9 cellular contexts compared by ENCODE assay signal in genomic region chrX:24080670-24081069, GRCh38. TPM values are rescaled to one million over a fixed set of nuclear protein-coding genes. Genes with fewer than 3 reads are reported as not detected.
A peak's percentile ranks its signal among the peaks of the same experiment; 100 is the strongest.
DNase-seq lines count a peak whose midpoint lies in the region; ATAC-seq and TF ChIP-seq lines count a peak whose summit lies in the region.
"Had no signal": no experiment of that assay in that cellular context is flagged by ENCODE, and none has a peak within 500 bp of the region (broad histone marks: within the 10 kb centered on the region; RNA-seq: fewer than 3 reads in every experiment).

No MANE protein-coding gene starts in this region.

- H3K79me1 ChIP-seq in trophoblast cell (ENCODE audit: low read length) = no peaks in the 10 kb centered on the region

- H3K9ac ChIP-seq in trophoblast cell (ENCODE audit: low read length) = no peak overlapping the region

- in situ Hi-C loops in KBM-7 (cut with MboI; ENCODE audit: low pct_unique_long_range_greater_than_20kb, low sequenced_read_pairs) = no loop called here

- H3K4me3 ChIP-seq in Caco-2 (ENCODE audit: low read depth, low read length) = no peak overlapping the region
- H3K4me3 ChIP-seq in trophoblast cell (ENCODE audit: low read depth, low read length) = no peak overlapping the region
- H3K4me3 ChIP-seq: thyroid gland had no signal

- H3K4me3 Mint-ChIP-seq in Caco-2 (ENCODE audit: unreplicated experiment) = peak overlapping the region; percentile 27
- no peak overlapping the region for H3K4me3 Mint-ChIP-seq in activated naive CD8-positive, alpha-beta T cell treated with anti-CD3 and anti-CD28 coated beads, Interleukin-2, amount 10 ng/mL, durations not matched to agents 7 days and 5 days

- no peak overlapping the region for H3K23ac ChIP-seq in trophoblast cell (ENCODE audit: low read length)

- H3K79me2 ChIP-seq in trophoblast cell (ENCODE audit: control insufficient read depth, insufficient read depth, low read length, poor library complexity) = no peaks in the 10 kb centered on the region

- no peak overlapping the region for H3K27ac Mint-ChIP-seq in Caco-2 (ENCODE audit: unreplicated experiment)
- peak overlapping the region; percentile 52 for H3K27ac Mint-ChIP-seq in activated naive CD8-positive, alpha-beta T cell treated with anti-CD3 and anti-CD28 coated beads, Interleukin-2, amount 10 ng/mL, durations not matched to agents 7 days and 5 days

- no peak overlapping the region for H2AK5ac ChIP-seq in trophoblast cell (ENCODE audit: low read length)

- POLR2A ChIA-PET in Caco-2 (lab: Charles Lee) = no interaction called here
- POLR2A ChIA-PET in activated naive CD8-positive, alpha-beta T cell treated with anti-CD3 and anti-CD28 coated beads, Interleukin-2, amount 10 ng/mL, durations not matched to agents 7 days and 5 days (lab: Charles Lee) = no interaction called here

- intact Hi-C loops in Caco-2 (cut with micrococcal nuclease; ENCODE audit: unreplicated experiment) = loop anchor here (1.0 kb wide), 1 partner anchor 162 kb away; no protein-coding TSS in a partner anchor

- H3K27me3 Mint-ChIP-seq in Caco-2 (ENCODE audit: insufficient read depth, unreplicated experiment) = no peaks in the 10 kb centered on the region
- no peaks in the 10 kb centered on the region for H3K27me3 Mint-ChIP-seq in activated naive CD8-positive, alpha-beta T cell treated with anti-CD3 and anti-CD28 coated beads, Interleukin-2, amount 10 ng/mL, durations not matched to agents 7 days and 5 days

- 100% methylated on average over 1 of the region's 3 CpGs for WGBS in trophoblast cell (ENCODE audit: extremely low coverage, insufficient coverage, insufficient read length)

- H3K27ac ChIP-seq in trophoblast cell (ENCODE audit: low read depth, low read length) = no peak overlapping the region
- H3K27ac ChIP-seq: thyroid gland had no signal

- H4K91ac ChIP-seq in trophoblast cell (ENCODE audit: low read depth, low read length) = no peak overlapping the region

- no peak overlapping the region for H4K8ac ChIP-seq in trophoblast cell (ENCODE audit: low read depth, low read length)

- BruUV-seq in Caco-2 (replicated peaks; lab: Mats Ljungman, UMichigan) = no TSS peak

- H3K4me2 ChIP-seq in trophoblast cell (ENCODE audit: low read length) = no peak overlapping the region

- H3K9me3 ChIP-seq in Caco-2 = no peaks in the 10 kb centered on the region
- H3K9me3 ChIP-seq in trophoblast cell (ENCODE audit: insufficient read depth, low read depth, low read length) = no peaks in the 10 kb centered on the region
- H3K9me3 ChIP-seq: thyroid gland had no signal

- H2BK5ac ChIP-seq in trophoblast cell (ENCODE audit: low read depth, low read length, poor library complexity) = no peak overlapping the region

- no peak overlapping the region for H2BK120ac ChIP-seq in trophoblast cell (ENCODE audit: insufficient read depth, low read length, poor library complexity)

- no peaks in the 10 kb centered on the region for H3K27me3 ChIP-seq in Caco-2 (replicated peaks; ENCODE audit: control insufficient read depth, insufficient read depth, low read length)
- H3K27me3 ChIP-seq in trophoblast cell (ENCODE audit: insufficient read depth, low read length) = no peaks in the 10 kb centered on the region
- H3K27me3 ChIP-seq: thyroid gland had no signal

- H3K36me3 Mint-ChIP-seq in Caco-2 (ENCODE audit: insufficient read depth, unreplicated experiment) = peaks cover 43% of the 10 kb centered on the region
- H3K36me3 Mint-ChIP-seq in activated naive CD8-positive, alpha-beta T cell treated with anti-CD3 and anti-CD28 coated beads, Interleukin-2, amount 10 ng/mL, durations not matched to agents 7 days and 5 days = peaks cover 13% of the 10 kb centered on the region

- CTCF ChIA-PET in Caco-2 (lab: Charles Lee) = no interaction called here

- DNase-seq in Caco-2 = no peak
- DNase-seq in activated naive CD8-positive, alpha-beta T cell treated with anti-CD3 and anti-CD28 coated beads, Interleukin-2, amount 10 ng/mL, durations not matched to agents 7 days and 5 days = no peak
- DNase-seq in KBM-7 = no peak
- DNase-seq in trophoblast cell = no peak
- no peak for DNase-seq in stimulated activated CD4-positive, alpha-beta T cell treated with anti-CD3 and anti-CD28 coated beads, Interleukin-15, amount 100 ng/mL, for 24 hours
- DNase-seq in COLO829 (ENCODE audit: low spot score) = no peak
- DNase-seq: thyroid gland had no signal

- no peak for TF ChIP-seq CTCF in Caco-2 (IDR thresholded peaks at IDR 0.05; ENCODE audit: insufficient read depth in 1 of 2, low read depth in 1 of 2, low read length in 1 of 2, severe bottlenecking in 1 of 2, unreplicated experiment in 1 of 2)

- no peaks in the 10 kb centered on the region for H3K36me3 ChIP-seq in Caco-2 (ENCODE audit: control insufficient read depth, insufficient read depth, low read length)
- H3K36me3 ChIP-seq in trophoblast cell (ENCODE audit: control insufficient read depth in 1 of 2, insufficient read depth in 2 of 2, low read length in 2 of 2) = peaks cover 9 to 12% of the 10 kb centered on the region in 2 experiments

- H4K12ac ChIP-seq in trophoblast cell (ENCODE audit: low read depth, low read length) = no peak overlapping the region

- ATAC-seq in GM18868 (IDR thresholded peaks at IDR 0.05; ENCODE audit: unreplicated experiment) = peak; percentile 65
- ATAC-seq in HG03135 (IDR thresholded peaks at IDR 0.05; ENCODE audit: unreplicated experiment) = peak; percentile 46
- ATAC-seq in activated naive CD8-positive, alpha-beta T cell treated with anti-CD3 and anti-CD28 coated beads, Interleukin-2, amount 10 ng/mL, durations not matched to agents 7 days and 5 days (ENCODE audit: low read depth) = no peak

- H2BK12ac ChIP-seq in trophoblast cell (ENCODE audit: low read length) = no peak overlapping the region

- H3K4me1 ChIP-seq in Caco-2 (no peaks in the 10 kb centered on the region), trophoblast cell (ENCODE audit: control insufficient read depth in 1 of 2, insufficient read depth in 2 of 2, low read length in 2 of 2) (no peaks in the 10 kb centered on the region)
- H3K4me1 ChIP-seq: thyroid gland had no signal

- no peak overlapping the region for H3K18ac ChIP-seq in trophoblast cell (ENCODE audit: low read length)

- no peaks in the 10 kb centered on the region for H3K9me3 Mint-ChIP-seq in Caco-2 (ENCODE audit: unreplicated experiment)
- no peaks in the 10 kb centered on the region for H3K9me3 Mint-ChIP-seq in activated naive CD8-positive, alpha-beta T cell treated with anti-CD3 and anti-CD28 coated beads, Interleukin-2, amount 10 ng/mL, durations not matched to agents 7 days and 5 days

- no peak overlapping the region for H3K4ac ChIP-seq in trophoblast cell (ENCODE audit: low read depth, low read length)

- no peak overlapping the region for H2AFZ ChIP-seq in trophoblast cell (ENCODE audit: insufficient read depth, low read length, poor library complexity)

- no peaks in the 10 kb centered on the region for H3K4me1 Mint-ChIP-seq in Caco-2 (ENCODE audit: low read depth, unreplicated experiment)
- H3K4me1 Mint-ChIP-seq in activated naive CD8-positive, alpha-beta T cell treated with anti-CD3 and anti-CD28 coated beads, Interleukin-2, amount 10 ng/mL, durations not matched to agents 7 days and 5 days = peaks cover 7% of the 10 kb centered on the region

- H3K14ac ChIP-seq in trophoblast cell (ENCODE audit: low read length) = no peak overlapping the region

RNA-seq across cellular contexts. Expression of gene EIF2S3, which starts 25.9 kb away (rescaled TPM):
- 240 and 270 TPM in 2 replicates for total RNA-seq in Caco-2 (2022)
- 100 to 1,000 TPM; 194 to 199 TPM for total RNA-seq in activated naive CD8-positive, alpha-beta T cell treated with anti-CD3 and anti-CD28 coated beads, Interleukin-2, amount 10 ng/mL, durations not matched to agents 7 days and 5 days
- polyA plus RNA-seq in trophoblast cell (2013) = 110 and 112 TPM in 2 replicates

RNA-seq across cellular contexts. Expression of gene KLHL15, which starts 53.7 kb away (rescaled TPM):
- total RNA-seq in Caco-2 (2022) = 7.1 and 7.4 TPM in 2 replicates
- total RNA-seq in activated naive CD8-positive, alpha-beta T cell treated with anti-CD3 and anti-CD28 coated beads, Interleukin-2, amount 10 ng/mL, durations not matched to agents 7 days and 5 days = 10 to 100 TPM; 12.2 to 14.3 TPM
- 3.2 and 3.6 TPM in 2 replicates for polyA plus RNA-seq in trophoblast cell (2013)
